In the genomic region with DNA sequence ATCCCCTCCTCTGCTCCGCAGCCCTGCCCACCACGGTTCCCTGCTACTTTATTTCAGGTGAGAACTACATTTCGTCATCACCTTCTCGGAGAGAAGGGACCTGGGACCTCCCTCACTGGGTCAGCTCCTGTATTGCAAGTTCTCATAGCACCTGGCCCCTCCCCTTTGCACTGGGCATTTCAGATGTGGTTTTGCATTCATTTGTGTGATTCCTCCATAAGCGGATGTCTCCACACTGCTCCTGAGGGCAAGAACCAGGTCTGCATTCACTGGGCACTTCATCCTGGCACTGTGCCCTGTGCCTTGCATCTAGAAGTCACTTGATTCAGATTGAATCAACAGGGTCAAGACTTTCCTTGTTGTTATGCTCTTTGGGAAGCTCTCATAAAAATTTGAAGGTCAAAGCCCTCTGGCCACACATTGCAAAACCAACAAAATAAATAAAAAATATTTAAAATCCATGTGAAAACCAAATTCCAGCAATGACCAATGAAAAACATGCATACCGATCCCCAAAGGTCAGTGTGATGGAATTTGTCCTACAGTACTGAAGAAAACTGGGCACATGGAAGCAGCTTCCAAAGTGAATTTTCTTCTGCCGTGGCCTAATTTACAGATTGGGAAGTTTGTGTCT, we compare ENCODE assay signal across 15 cellular contexts.
"Had no signal": no experiment of that assay in that cellular context is flagged by ENCODE, and none has a peak within 500 bp of the region (broad histone marks: within the 10 kb centered on the region; RNA-seq: fewer than 3 reads in every experiment).

No MANE protein-coding gene starts in this region.

- H3K9me3 ChIP-seq: ascending aorta, gastroesophageal sphincter, lower lobe of right lung, neutrophil, right atrium auricular region, transverse colon had no signal

- ATAC-seq: activated CD8-positive, alpha-beta T cell treated with anti-CD3 and anti-CD28 coated beads, Interleukin-2, amount 10 ng/mL, durations not matched to agents 7 days and 5 days; activated naive CD8-positive, alpha-beta T cell treated with anti-CD3 and anti-CD28 coated beads, Interleukin-2, amount 50 U/mL, for 24 hours; gastroesophageal sphincter; lower lobe of right lung; naive thymus-derived CD4-positive, alpha-beta T cell; stimulated activated effector memory CD8-positive, alpha-beta T cell treated with anti-CD3 and anti-CD28 coated beads, Interleukin-12 subunit alpha, Interleukin-12 subunit beta, amount 100 ng/mL, for 72 hours had no signal

- H3K27ac ChIP-seq: ascending aorta, gastroesophageal sphincter, hepatocyte, lower lobe of right lung, neutrophil, right atrium auricular region, transverse colon had no signal

- H3K4me3 ChIP-seq: ascending aorta, gastroesophageal sphincter, hepatocyte, lower lobe of right lung, right atrium auricular region, smooth muscle cell, transverse colon had no signal

- DNase-seq: activated CD4-positive, alpha-beta T cell treated with anti-CD3 and anti-CD28 coated beads for 4 hours; activated CD8-positive, alpha-beta T cell treated with anti-CD3 and anti-CD28 coated beads, Interleukin-2, amount 10 ng/mL, durations not matched to agents 7 days and 5 days; activated naive CD4-positive, alpha-beta T cell; activated naive CD8-positive, alpha-beta T cell treated with anti-CD3 and anti-CD28 coated beads, Interleukin-2, amount 50 U/mL, for 24 hours; lower lobe of right lung; naive thymus-derived CD4-positive, alpha-beta T cell; T1000; transverse colon had no signal

- H3K36me3 ChIP-seq: ascending aorta, gastroesophageal sphincter, lower lobe of right lung, neutrophil, right atrium auricular region, transverse colon had no signal

- H3K27me3 ChIP-seq: ascending aorta, gastroesophageal sphincter, hepatocyte, neutrophil, right atrium auricular region, transverse colon had no signal

- H3K4me1 ChIP-seq: ascending aorta, lower lobe of right lung, transverse colon had no signal
